ENCODE assay signal across 15 cellular contexts in the genomic region with DNA sequence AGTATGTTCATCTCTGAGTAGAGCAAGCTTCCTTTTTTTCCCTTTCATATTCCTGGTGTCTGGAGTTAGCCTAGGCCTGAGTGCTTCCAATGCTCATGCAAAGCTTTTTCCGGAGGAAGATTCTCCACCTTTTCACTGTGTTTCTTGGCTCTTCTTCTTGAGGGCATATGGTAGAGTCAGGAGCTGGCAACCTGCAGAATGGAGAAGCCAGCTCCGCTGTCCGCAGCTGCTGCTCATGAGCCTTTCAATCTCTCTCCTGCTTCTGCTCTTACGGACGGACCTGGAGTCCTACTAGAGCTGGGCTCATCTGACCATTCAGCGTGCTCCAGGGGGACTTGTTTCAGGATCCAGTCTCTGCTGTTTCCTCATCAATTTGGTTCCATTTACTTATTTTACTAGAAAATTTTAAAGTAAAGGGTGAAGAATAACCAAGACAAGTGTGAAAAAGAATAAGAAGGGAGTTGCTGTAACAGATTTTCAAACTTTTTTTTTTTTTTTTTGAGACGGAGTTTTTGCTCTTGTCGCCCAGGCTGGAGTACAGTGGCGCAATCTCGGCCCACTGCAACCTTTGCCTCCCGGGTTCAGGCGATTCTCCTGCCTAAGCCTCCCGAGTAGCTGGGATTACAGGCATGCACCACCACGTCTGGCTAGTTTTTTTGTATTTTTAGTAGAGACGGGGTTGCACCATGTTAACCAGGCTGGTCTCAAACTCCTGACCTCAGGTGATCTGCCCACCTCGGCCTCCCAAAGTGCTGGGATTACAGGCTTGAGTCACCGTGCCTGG. TPM values are rescaled to one million over a fixed set of nuclear protein-coding genes. Genes with fewer than 3 reads are reported as not detected.
DNase-seq lines count a peak whose midpoint lies in the region; ATAC-seq and TF ChIP-seq lines count a peak whose summit lies in the region.
"Had no signal": no experiment of that assay in that cellular context is flagged by ENCODE, and none has a peak within 500 bp of the region (broad histone marks: within the 10 kb centered on the region; RNA-seq: fewer than 3 reads in every experiment).

No MANE protein-coding gene starts in this region.

- no peaks in the 10 kb centered on the region; the same call in 2 of the 3 replicates for H3K4me1 Mint-ChIP-seq in GM23338
- peaks cover 45% of the 10 kb centered on the region for H3K4me1 Mint-ChIP-seq in activated CD8-positive, alpha-beta T cell treated with anti-CD3 and anti-CD28 coated beads, Interleukin-2, amount 10 ng/mL, durations not matched to agents 7 days and 5 days (ENCODE audit: low read depth)

- CTCF ChIA-PET in activated CD8-positive, alpha-beta T cell treated with anti-CD3 and anti-CD28 coated beads, Interleukin-2, amount 10 ng/mL, durations not matched to agents 7 days and 5 days (lab: Charles Lee) = interaction anchor here (0.8 to 3.0 kb wide), 3 partner anchors 9 to 35 kb away, joined by 3 to 20 read pairs (median 3); no protein-coding TSS in a partner anchor

- H3K9me3 ChIP-seq in spleen = peaks cover 0 to 3% (median 0%) of the 10 kb centered on the region in 8 donors
- H3K9me3 ChIP-seq: SJSA1 had no signal

- POLR2A ChIA-PET in activated CD8-positive, alpha-beta T cell treated with anti-CD3 and anti-CD28 coated beads, Interleukin-2, amount 10 ng/mL, durations not matched to agents 7 days and 5 days (lab: Charles Lee) = no interaction called here

- H3K4me3 ChIP-seq in GM23338 = no peak overlapping the region
- H3K4me3 ChIP-seq in dorsolateral prefrontal cortex = no peak overlapping the region
- H3K4me3 ChIP-seq in spleen = no peak overlapping the region
- H3K4me3 ChIP-seq: GM12878, GM23248, SJSA1 had no signal

- WGBS in spleen, 5 donors = 90 to 95% (median 93%) methylated on average over 17 of the region's 17 CpGs

- no peak for TF ChIP-seq POLR2A in spleen (IDR thresholded peaks at IDR 0.05)

- H3K27me3 Mint-ChIP-seq in GM23338 (ENCODE audit: insufficient read depth, low read depth, poor library complexity) = peaks cover 3% of the 10 kb centered on the region
- no peaks in the 10 kb centered on the region for H3K27me3 Mint-ChIP-seq in activated CD8-positive, alpha-beta T cell treated with anti-CD3 and anti-CD28 coated beads, Interleukin-2, amount 10 ng/mL, durations not matched to agents 7 days and 5 days (ENCODE audit: low read depth)

- no peaks in the 10 kb centered on the region for H3K27me3 ChIP-seq in GM23338 (ENCODE audit: insufficient read depth)
- H3K27me3 ChIP-seq in dorsolateral prefrontal cortex = no peaks in the 10 kb centered on the region
- H3K27me3 ChIP-seq in spleen (replicated peaks in 1 of 7) = no peaks in the 10 kb centered on the region
- H3K27me3 ChIP-seq: SJSA1 had no signal

- H3K36me3 Mint-ChIP-seq in GM23338 (ENCODE audit: low read depth) = peaks cover 14% of the 10 kb centered on the region
- peaks cover 43% of the 10 kb centered on the region for H3K36me3 Mint-ChIP-seq in activated CD8-positive, alpha-beta T cell treated with anti-CD3 and anti-CD28 coated beads, Interleukin-2, amount 10 ng/mL, durations not matched to agents 7 days and 5 days (ENCODE audit: low read depth)

- TF ChIP-seq CTCF in GM23338 (conservative IDR thresholded peaks at IDR 0.05; ENCODE audit: low read depth in 2 of 2) = no peak
- no peak for TF ChIP-seq CTCF in dorsolateral prefrontal cortex (IDR thresholded peaks at IDR 0.05 in 54 of 56, conservative IDR thresholded peaks at IDR 0.05 in 2 of 56; ENCODE audit: low read depth in 1 of 56, partially characterized antibody in 56 of 56)
- TF ChIP-seq CTCF in spleen (IDR thresholded peaks at IDR 0.05 in 8 of 11, conservative IDR thresholded peaks at IDR 0.05 in 3 of 11) = no peak

- peaks cover 27% of the 10 kb centered on the region for H4K20me1 ChIP-seq in GM23338 (replicated peaks; ENCODE audit: insufficient read depth)

- no peaks in the 10 kb centered on the region for H3K9me2 ChIP-seq in GM23338 (ENCODE audit: insufficient read depth)

- 0 out of 2 replicates have a peak overlapping the region, but pooled peaks have one; percentile 45 for H3K27ac Mint-ChIP-seq in GM23338
- peak overlapping the region; percentile 78 for H3K27ac Mint-ChIP-seq in activated CD8-positive, alpha-beta T cell treated with anti-CD3 and anti-CD28 coated beads, Interleukin-2, amount 10 ng/mL, durations not matched to agents 7 days and 5 days

- ATAC-seq in GM23338 = no peak
- no peak for ATAC-seq in activated CD8-positive, alpha-beta T cell treated with anti-CD3 and anti-CD28 coated beads, Interleukin-2, amount 10 ng/mL, durations not matched to agents 7 days and 5 days
- no peak for ATAC-seq in GM19351 (IDR thresholded peaks at IDR 0.05; ENCODE audit: unreplicated experiment)
- ATAC-seq: GM12878 had no signal

- H3K4me1 ChIP-seq in GM23338 (ENCODE audit: insufficient read depth) (no peaks in the 10 kb centered on the region), spleen (peaks cover 0 to 55% (median 21%) of the 10 kb centered on the region in 6 donors)
- H3K4me1 ChIP-seq: SJSA1 had no signal

- H3F3A ChIP-seq in GM23338 (replicated peaks; ENCODE audit: low read depth) = no peaks in the 10 kb centered on the region

- DNase-seq in GM23338 (ENCODE audit: low spot score) (no peak), dorsolateral prefrontal cortex (peak in 1 of 10 donors; percentile 62), superior temporal gyrus (ENCODE audit: extremely low spot score) (peak; percentile 48), NCI-H1694 (lab: John Stamatoyannopoulos, UW) (no peak), spleen (no peak)
- no peak for DNase-seq in activated CD8-positive, alpha-beta T cell treated with anti-CD3 and anti-CD28 coated beads, Interleukin-2, amount 10 ng/mL, durations not matched to agents 7 days and 5 days
- DNase-seq: DMS79 treated with DMSO at 0.1 percent for 48 hours, GM23248, KBM-7, NCI-H1436 treated with DMSO at 0.1 percent for 48 hours, NCI-H2081, NCI-H524 had no signal

- H3K4me3 Mint-ChIP-seq in GM23338 = no peak overlapping the region
- H3K4me3 Mint-ChIP-seq in activated CD8-positive, alpha-beta T cell treated with anti-CD3 and anti-CD28 coated beads, Interleukin-2, amount 10 ng/mL, durations not matched to agents 7 days and 5 days = no peak overlapping the region

- no peak overlapping the region for H3K27ac ChIP-seq in GM23338 (ENCODE audit: low read depth)
- peak overlapping the region in 43 of 59 donors; percentile 9 to 85 (median 64) for H3K27ac ChIP-seq in dorsolateral prefrontal cortex
- no peak overlapping the region for H3K27ac ChIP-seq in spleen
- H3K27ac ChIP-seq: GM23248, SJSA1 had no signal

- H2AFZ ChIP-seq in GM23338 = no peak overlapping the region
- H2AFZ ChIP-seq: GM23248 had no signal

- H3K79me2 ChIP-seq in GM23338 (replicated peaks; ENCODE audit: insufficient read depth) = peaks cover 87% of the 10 kb centered on the region

- intact Hi-C loops in dorsolateral prefrontal cortex (cut with DNase I) (no loop called here), spleen (cut with DNase I; ENCODE audit: low total_unique reads) (no loop called here)

- no peaks in the 10 kb centered on the region for H3K36me3 ChIP-seq in GM23338 (ENCODE audit: insufficient read depth)
- H3K36me3 ChIP-seq in spleen = peaks cover 0 to 61% (median 10%) of the 10 kb centered on the region in 6 donors

- no peaks in the 10 kb centered on the region for H3K9me3 Mint-ChIP-seq in GM23338
- no peaks in the 10 kb centered on the region for H3K9me3 Mint-ChIP-seq in activated CD8-positive, alpha-beta T cell treated with anti-CD3 and anti-CD28 coated beads, Interleukin-2, amount 10 ng/mL, durations not matched to agents 7 days and 5 days (ENCODE audit: insufficient read depth)

- no peak overlapping the region for H3K4me2 ChIP-seq in GM23338

TF ChIP-seq in GM23338, 12 proteins besides CTCF, POLR2A, EP300 and RAD21:
- TF ChIP-seq EZH2phosphoT487 (IDR thresholded peaks at IDR 0.05; ENCODE audit: unreplicated experiment) = no peak

RNA-seq across cellular contexts. Expression of a gene that starts 20.5 kb away (rescaled TPM):
- total RNA-seq in GM23338 (2014; rRNA removed; shearing (Covaris generic)) = 37.5 and 45.8 TPM in 2 replicates
- 11.9 and 13.4 TPM in 2 replicates for polyA plus RNA-seq in GM23338 (2016; fragmentation: Nextera tagmentation; extraction: Ambion mirVana)
- 10 to 100 TPM; 62.1 to 64.9 TPM for total RNA-seq in activated CD8-positive, alpha-beta T cell treated with anti-CD3 and anti-CD28 coated beads, Interleukin-2, amount 10 ng/mL, durations not matched to agents 7 days and 5 days
- 100 to 1,000 TPM in 10 of 120 experiments, 10 to 100 TPM in 110; 66.5 to 112 (median 82.2) TPM for total RNA-seq in dorsolateral prefrontal cortex
- total RNA-seq in spleen = 10 to 100 TPM; 54.0 to 76.2 (median 64.7) TPM
- polyA plus RNA-seq in spleen = 10 to 100 TPM; 23.6 to 48.7 (median 27.8) TPM

RNA-seq across cellular contexts. Expression of a gene that starts 36.8 kb away (rescaled TPM):
- total RNA-seq in GM23338 (2014; rRNA removed; shearing (Covaris generic)) = 1.3 TPM in 2 replicates
- polyA plus RNA-seq in GM23338 (2016; fragmentation: Nextera tagmentation; extraction: Ambion mirVana) = 0.12 and 0.71 TPM in 2 replicates
- total RNA-seq in activated CD8-positive, alpha-beta T cell treated with anti-CD3 and anti-CD28 coated beads, Interleukin-2, amount 10 ng/mL, durations not matched to agents 7 days and 5 days = 1 to 10 TPM; 6.0 to 7.0 TPM
- total RNA-seq in dorsolateral prefrontal cortex = 10 to 100 TPM; 12.7 to 56.5 (median 38.0) TPM
- 1 to 10 TPM; 4.5 to 8.9 (median 6.0) TPM for total RNA-seq in spleen
- 10 to 100 TPM in 1 of 3 donors, 1 to 10 TPM in 2; 6.4 to 10.4 (median 9.9) TPM for polyA plus RNA-seq in spleen

RNA-seq across cellular contexts. Expression of a gene that starts 56.2 kb away (rescaled TPM):
- 66.3 and 70.4 TPM in 2 replicates for total RNA-seq in GM23338 (2014; rRNA removed; shearing (Covaris generic))
- polyA plus RNA-seq in GM23338 (2016; fragmentation: Nextera tagmentation; extraction: Ambion mirVana) (29.1 and 33.0 TPM in 2 replicates), spleen (100 to 1,000 TPM in 1 of 3 donors, 10 to 100 TPM in 2; 41.9 to 113 (median 68.3) TPM)
- total RNA-seq in activated CD8-positive, alpha-beta T cell treated with anti-CD3 and anti-CD28 coated beads, Interleukin-2, amount 10 ng/mL, durations not matched to agents 7 days and 5 days = 10 to 100 TPM; 48.4 to 49.9 TPM
- total RNA-seq in dorsolateral prefrontal cortex (100 to 1,000 TPM in 7 of 120 experiments, 10 to 100 TPM in 113; 45.2 to 131 (median 74.5) TPM), spleen (100 to 1,000 TPM; 175 to 382 (median 278) TPM)

Comparison
In these comparisons a context has a peak if more than half of its experiments do, and no peak if none do; other contexts are left out.
1. H3K27ac ChIP-seq: peak in dorsolateral prefrontal cortex (43 of 59); none in GM23338 (single experiment) and spleen (0 of 8).